Comparison of ENCODE assay signal across 18 cellular contexts in the genomic region with DNA sequence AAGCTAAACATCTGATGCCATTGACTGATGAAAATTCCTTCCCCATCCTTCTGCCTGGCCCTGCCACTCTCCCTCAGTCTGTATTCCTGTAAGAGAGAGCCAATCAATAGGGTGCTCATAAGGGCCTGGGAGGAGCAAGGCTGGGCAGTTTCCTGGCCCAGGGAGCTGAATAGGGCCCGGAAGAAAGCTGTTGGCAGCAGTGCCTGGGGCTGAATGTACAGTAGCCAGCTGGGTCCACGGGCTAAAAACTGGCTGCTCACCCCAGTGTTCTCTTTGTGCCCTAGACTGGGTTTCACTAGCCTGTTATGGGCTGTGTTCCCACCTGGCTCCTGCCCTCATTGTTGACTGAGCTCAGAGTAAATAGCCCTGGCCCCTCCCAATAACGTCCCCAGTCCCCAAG.
DNase-seq lines count a peak whose midpoint lies in the region; ATAC-seq, FAIRE-seq and TF ChIP-seq lines count a peak whose summit lies in the region.
"Had no signal": no experiment of that assay in that cellular context is flagged by ENCODE, and none has a peak within 500 bp of the region (broad histone marks: within the 10 kb centered on the region; RNA-seq: fewer than 3 reads in every experiment).

No MANE protein-coding gene starts in this region.

- no peak for FAIRE-seq in urothelium cell line (lab: Jason Lieb, UNC)
- FAIRE-seq: GM18507, keratinocyte had no signal

- no peak for TF ChIP-seq CTCF in VCaP (conservative IDR thresholded peaks at IDR 0.05)

- peak overlapping the region; percentile 85 for H3K27ac ChIP-seq in VCaP
- H3K27ac ChIP-seq: cardiac muscle cell, RWPE1, tibial artery had no signal

- DNase-seq in DMS53 treated with DMSO at 0.1 percent for 48 hours (lab: John Stamatoyannopoulos, UW; ENCODE audit: unreplicated experiment) = peak; percentile 53
- DNase-seq in NCI-H1417 treated with DMSO at 0.1 percent for 48 hours (lab: John Stamatoyannopoulos, UW) = peak; percentile 35
- DNase-seq in nucleus accumbens (lab: John Stamatoyannopoulos, UW) = peak in 30 of 56 donors; percentile 6 to 58 (median 22)
- DNase-seq in activated CD4-positive, alpha-beta T cell treated with anti-CD3 and anti-CD28 coated beads, Interleukin-2, amount 50 U/mL, for 4 hours = no peak
- DNase-seq in urothelium cell line (ENCODE audit: low spot score) = no peak
- DNase-seq: activated CD8-positive, alpha-beta memory T cell treated with anti-CD3 and anti-CD28 coated beads for 24 hours; HFFc6; IMR-90; MV-4-11; tibial artery had no signal

- ATAC-seq in HG03095 (IDR thresholded peaks at IDR 0.05; ENCODE audit: unreplicated experiment) = no peak
- no peak for ATAC-seq in HG03571 (IDR thresholded peaks at IDR 0.05; ENCODE audit: unreplicated experiment)
- ATAC-seq: activated T-helper 17 cell treated with anti-CD3 and anti-CD28 coated beads, Interleukin-2, amount 50 U/mL, for 72 hours had no signal

Comparison
In these comparisons a context has a peak if more than half of its experiments do, and no peak if none do; other contexts are left out.
1. DNase-seq: peak in DMS53 treated with DMSO at 0.1 percent for 48 hours (single experiment), NCI-H1417 treated with DMSO at 0.1 percent for 48 hours (single experiment) and nucleus accumbens (30 of 56); none in activated CD4-positive, alpha-beta T cell treated with anti-CD3 and anti-CD28 coated beads, Interleukin-2, amount 50 U/mL, for 4 hours (0 of 2) and urothelium cell line (single experiment).